In the genomic region with DNA sequence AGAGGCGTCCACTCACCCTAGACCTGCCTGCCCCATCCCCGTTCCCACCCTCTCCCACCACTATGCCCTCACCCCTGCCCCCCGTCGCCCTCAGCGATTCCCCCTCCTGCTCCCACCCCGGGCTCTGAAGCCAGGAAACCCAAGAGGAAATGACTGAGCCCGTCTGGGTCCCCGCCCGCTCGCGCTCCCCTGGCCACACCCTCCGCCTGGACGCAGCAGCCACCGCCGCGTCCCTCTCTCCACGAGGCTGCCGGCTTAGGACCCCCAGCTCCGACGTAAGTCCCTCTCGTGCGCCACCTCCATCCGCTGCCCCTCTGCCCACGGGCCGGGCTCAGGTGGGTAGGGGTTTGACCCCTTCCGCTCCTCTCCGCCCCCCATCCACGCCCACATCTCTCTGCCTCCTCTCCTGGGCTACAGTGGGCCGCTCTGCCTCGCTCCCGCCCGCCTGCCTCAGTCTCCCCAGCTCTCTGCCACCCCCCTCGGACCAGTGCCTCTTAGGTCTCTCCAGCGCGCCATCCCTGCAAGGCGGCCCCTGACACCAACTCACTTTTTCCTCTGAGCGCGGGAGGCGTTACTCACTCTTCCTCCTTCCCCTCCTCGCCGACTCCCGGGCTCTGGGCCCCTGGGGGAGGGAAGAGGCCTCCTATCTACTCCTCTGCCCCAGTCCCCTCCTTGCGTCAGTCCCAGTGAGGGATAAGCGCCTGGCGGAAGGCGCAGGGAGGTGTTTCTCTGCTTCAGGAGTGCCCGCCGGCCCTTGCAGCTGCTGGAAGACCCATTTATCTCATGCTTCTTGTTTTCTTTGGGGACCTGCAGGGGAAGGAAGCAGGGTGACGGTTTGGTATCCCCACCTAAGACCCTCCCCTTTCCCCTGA, we compare ENCODE assay signal across 8 cellular contexts. TPM values are rescaled to one million over a fixed set of nuclear protein-coding genes. Genes with fewer than 3 reads are reported as not detected.
DNase-seq lines count a peak whose midpoint lies in the region; TF ChIP-seq lines count a peak whose summit lies in the region.

A gene with protein sequence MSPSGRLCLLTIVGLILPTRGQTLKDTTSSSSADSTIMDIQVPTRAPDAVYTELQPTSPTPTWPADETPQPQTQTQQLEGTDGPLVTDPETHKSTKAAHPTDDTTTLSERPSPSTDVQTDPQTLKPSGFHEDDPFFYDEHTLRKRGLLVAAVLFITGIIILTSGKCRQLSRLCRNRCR (plus strand): TSS at position 201 of the 872 bp plus-strand sequence. CDS start 816 bp downstream, outside the sequence.

- peak within 1 kb of the TSS; percentile 74 for H3K27ac Mint-ChIP-seq in endothelial cell (ENCODE audit: unreplicated experiment)

- DNase-seq in NCI-H345 (lab: John Stamatoyannopoulos, UW) (peak; percentile 51), NCI-H345 treated with DMSO at 0.1 percent for 48 hours (lab: John Stamatoyannopoulos, UW; ENCODE audit: unreplicated experiment) (no peak), NOMO-1 treated with dmso at 0.1 percent for 144 hours (lab: John Stamatoyannopoulos, UW; ENCODE audit: unreplicated experiment) (peak; percentile 86), endothelial cell (ENCODE audit: low spot score) (peak; percentile 53), NCI-H1930 (lab: John Stamatoyannopoulos, UW) (no peak)
- DNase-seq in activated CD8-positive, alpha-beta memory T cell treated with anti-CD3 and anti-CD28 coated beads for 4 hours (ENCODE audit: low read depth in 2 of 2) = peak; percentile 67 to 78
- DNase-seq in stimulated activated CD8-positive, alpha-beta memory T cell treated with anti-CD3 and anti-CD28 coated beads, Interleukin-7, amount 100 ng/mL, for 4 hours (ENCODE audit: low read depth in 2 of 2) = peak; percentile 76 to 81

- H3K4me3 Mint-ChIP-seq in endothelial cell (ENCODE audit: unreplicated experiment) = peak within 1 kb of the TSS; percentile 93

- peaks cover 11% of the 10 kb centered on the region for H3K27me3 Mint-ChIP-seq in endothelial cell (ENCODE audit: unreplicated experiment)

- peak within 1 kb of the TSS; percentile 53 to 59 for H3K4me3 ChIP-seq in muscle layer of colon (ENCODE audit: low read depth in 1 of 2, low read length in 2 of 2)

- no peak within 1 kb of the TSS for H3K9ac ChIP-seq in muscle layer of colon (ENCODE audit: low read length)

- H3K4me1 Mint-ChIP-seq in endothelial cell (ENCODE audit: unreplicated experiment) = peaks cover 21% of the 10 kb centered on the region

- TF ChIP-seq CTCF in endothelial cell (IDR thresholded peaks at IDR 0.05; ENCODE audit: unreplicated experiment) = no peak

- peaks cover 4 to 40% of the 10 kb centered on the region in 2 donors for H3K27me3 ChIP-seq in muscle layer of colon (ENCODE audit: control insufficient read depth in 1 of 2, insufficient read depth in 2 of 2, low read length in 2 of 2)

- peaks cover 6% of the 10 kb centered on the region for H3K36me3 ChIP-seq in muscle layer of colon (ENCODE audit: insufficient read depth, low read length)

- peak within 1 kb of the TSS; percentile 1 for H3K27ac ChIP-seq in muscle layer of colon (ENCODE audit: low read depth, low read length)

- H3K9me3 ChIP-seq in muscle layer of colon (ENCODE audit: low read length) = no peaks in the 10 kb centered on the region

- peaks cover 25% of the 10 kb centered on the region for H3K36me3 Mint-ChIP-seq in endothelial cell (ENCODE audit: low read depth, unreplicated experiment)

- no peaks in the 10 kb centered on the region for H3K4me1 ChIP-seq in muscle layer of colon (ENCODE audit: insufficient read depth, low read length)

- no peaks in the 10 kb centered on the region for H3K9me3 Mint-ChIP-seq in endothelial cell (ENCODE audit: unreplicated experiment)

RNA-seq across cellular contexts. Expression of the gene that starts here (rescaled TPM):
- 78.7 TPM for total RNA-seq in endothelial cell (ENCODE audit: unreplicated experiment)

Comparison
In these comparisons a context has a peak if more than half of its experiments do, and no peak if none do; other contexts are left out.
1. DNase-seq: peak in NCI-H345 (single experiment), NOMO-1 treated with dmso at 0.1 percent for 144 hours (single experiment), activated CD8-positive, alpha-beta memory T cell treated with anti-CD3 and anti-CD28 coated beads for 4 hours (2 of 2), endothelial cell (single experiment) and stimulated activated CD8-positive, alpha-beta memory T cell treated with anti-CD3 and anti-CD28 coated beads, Interleukin-7, amount 100 ng/mL, for 4 hours (2 of 2); none in NCI-H345 treated with DMSO at 0.1 percent for 48 hours (single experiment) and NCI-H1930 (0 of 2).